ENCODE assay signal across 1 cellular context in the genomic region with DNA sequence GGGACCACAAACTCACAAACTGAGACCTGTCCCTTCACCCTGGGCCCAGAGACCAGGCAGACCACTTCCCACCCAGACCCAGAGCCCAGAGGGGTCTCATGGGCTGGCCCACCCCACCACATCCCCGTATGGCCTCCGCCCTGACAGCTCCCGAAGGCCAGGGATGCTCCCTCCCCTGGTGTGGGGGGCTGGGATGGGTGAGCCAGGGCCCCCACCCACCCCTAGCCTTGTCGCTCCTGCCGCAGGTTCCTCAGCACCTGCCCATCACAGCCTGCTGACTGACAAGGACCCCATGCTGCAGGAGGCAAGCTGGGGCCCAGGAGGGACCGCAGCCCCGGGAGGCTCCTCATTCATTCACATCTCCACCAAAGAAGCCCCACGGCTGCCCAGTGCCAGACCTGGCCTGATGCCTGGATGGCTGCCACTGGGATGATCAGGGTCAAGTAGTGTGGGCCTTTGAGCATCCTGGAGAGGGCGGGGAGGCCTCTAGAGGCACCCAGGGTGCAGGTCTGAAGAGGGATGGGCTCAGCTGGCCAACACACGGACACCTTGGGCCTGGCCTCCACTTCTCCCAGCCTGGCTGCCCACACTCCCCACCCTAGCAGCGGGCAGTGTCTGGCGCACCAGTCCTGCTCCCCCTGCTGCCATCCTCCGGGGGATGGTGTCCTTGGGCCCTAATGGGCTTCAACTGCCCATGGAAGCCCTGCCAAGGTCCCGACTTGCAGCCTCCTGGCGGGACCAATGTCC.
TF ChIP-seq lines count a peak whose summit lies in the region.

No MANE protein-coding gene starts in this region.

TF ChIP-seq in A549, 52 proteins besides CTCF, POLR2A, EP300 and RAD21 (continued from another document):
- TF ChIP-seq, protein P1, sequence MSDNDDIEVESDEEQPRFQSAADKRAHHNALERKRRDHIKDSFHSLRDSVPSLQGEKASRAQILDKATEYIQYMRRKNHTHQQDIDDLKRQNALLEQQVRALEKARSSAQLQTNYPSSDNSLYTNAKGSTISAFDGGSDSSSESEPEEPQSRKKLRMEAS (IDR thresholded peaks at IDR 0.05), result no peak
- TF ChIP-seq RFX5 (IDR thresholded peaks at IDR 0.05) (no peak), CHD4 (IDR thresholded peaks at IDR 0.05; ENCODE audit: borderline replicate concordance) (no peak), RNF2 (IDR thresholded peaks at IDR 0.05; ENCODE audit: borderline replicate concordance, low read depth) (no peak), TP53 (CRISPR knock-in tag; IDR thresholded peaks at IDR 0.05) (no peak), HOXB5 (CRISPR knock-in tag; IDR thresholded peaks at IDR 0.05) (no peak), POLR2AphosphoS2 (conservative IDR thresholded peaks at IDR 0.05; ENCODE audit: low read length) (no peak), CBX8 (IDR thresholded peaks at IDR 0.05) (no peak), EHMT2 (IDR thresholded peaks at IDR 0.05; ENCODE audit: low read depth) (no peak), NPAS2 (CRISPR knock-in tag; IDR thresholded peaks at IDR 0.05; ENCODE audit: borderline replicate concordance) (no peak), EHF (CRISPR knock-in tag; IDR thresholded peaks at IDR 0.05) (no peak), HOXB13 (CRISPR knock-in tag; IDR thresholded peaks at IDR 0.05; ENCODE audit: low read depth) (no peak)
- TF ChIP-seq, protein P2, sequence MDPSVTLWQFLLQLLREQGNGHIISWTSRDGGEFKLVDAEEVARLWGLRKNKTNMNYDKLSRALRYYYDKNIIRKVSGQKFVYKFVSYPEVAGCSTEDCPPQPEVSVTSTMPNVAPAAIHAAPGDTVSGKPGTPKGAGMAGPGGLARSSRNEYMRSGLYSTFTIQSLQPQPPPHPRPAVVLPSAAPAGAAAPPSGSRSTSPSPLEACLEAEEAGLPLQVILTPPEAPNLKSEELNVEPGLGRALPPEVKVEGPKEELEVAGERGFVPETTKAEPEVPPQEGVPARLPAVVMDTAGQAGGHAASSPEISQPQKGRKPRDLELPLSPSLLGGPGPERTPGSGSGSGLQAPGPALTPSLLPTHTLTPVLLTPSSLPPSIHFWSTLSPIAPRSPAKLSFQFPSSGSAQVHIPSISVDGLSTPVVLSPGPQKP (IDR thresholded peaks at IDR 0.05; ENCODE audit: low read depth, low read length), result no peak
- TF ChIP-seq, protein P3, sequence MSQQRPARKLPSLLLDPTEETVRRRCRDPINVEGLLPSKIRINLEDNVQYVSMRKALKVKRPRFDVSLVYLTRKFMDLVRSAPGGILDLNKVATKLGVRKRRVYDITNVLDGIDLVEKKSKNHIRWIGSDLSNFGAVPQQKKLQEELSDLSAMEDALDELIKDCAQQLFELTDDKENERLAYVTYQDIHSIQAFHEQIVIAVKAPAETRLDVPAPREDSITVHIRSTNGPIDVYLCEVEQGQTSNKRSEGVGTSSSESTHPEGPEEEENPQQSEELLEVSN (IDR thresholded peaks at IDR 0.05; ENCODE audit: borderline replicate concordance, low read depth), result no peak
